12 cellular contexts compared by ENCODE assay signal in genomic region chr22:19759994-19760651, GRCh38. TPM values are rescaled to one million over a fixed set of nuclear protein-coding genes. Genes with fewer than 3 reads are reported as not detected.
DNase-seq lines count a peak whose midpoint lies in the region; ATAC-seq and TF ChIP-seq lines count a peak whose summit lies in the region.
"Had no signal": no experiment of that assay in that cellular context is flagged by ENCODE, and none has a peak within 500 bp of the region (broad histone marks: within the 10 kb centered on the region; RNA-seq: fewer than 3 reads in every experiment).

No MANE protein-coding gene starts in this region.

- H3K27me3 Mint-ChIP-seq in IgD-negative memory B cell (peaks cover 52% of the 10 kb centered on the region), osteocyte (ENCODE audit: unreplicated experiment) (peaks cover 11% of the 10 kb centered on the region)

- H3K9me3 Mint-ChIP-seq in IgD-negative memory B cell (peaks cover 0 to 3% (median 0%) of the 10 kb centered on the region in 3 donors), osteocyte (ENCODE audit: unreplicated experiment) (no peaks in the 10 kb centered on the region)

- H3K4me3 Mint-ChIP-seq in IgD-negative memory B cell: peak overlapping the region; percentile 53 to 91 (median 76)
- peak overlapping the region; percentile 88 for H3K4me3 Mint-ChIP-seq in osteocyte (ENCODE audit: unreplicated experiment)

- TF ChIP-seq CTCF in coronary artery (IDR thresholded peaks at IDR 0.05) (no peak), osteocyte (IDR thresholded peaks at IDR 0.05) (no peak)

- no peak overlapping the region for H3K27ac ChIP-seq in coronary artery
- H3K27ac ChIP-seq: 22Rv1, cardiac muscle cell, HL-60 had no signal

- H3K4me1 Mint-ChIP-seq in IgD-negative memory B cell (peaks cover 18 to 24% (median 23%) of the 10 kb centered on the region in 3 donors), osteocyte (ENCODE audit: unreplicated experiment) (peaks cover 27% of the 10 kb centered on the region)

- DNase-seq in DMS 273 (lab: John Stamatoyannopoulos, UW; ENCODE audit: unreplicated experiment) (peak; percentile 36), DMS 273 treated with DMSO at 0.1 percent for 48 hours (lab: John Stamatoyannopoulos, UW) (no peak), coronary artery (ENCODE audit: low spot score) (no peak), osteocyte (ENCODE audit: extremely low spot score, unreplicated experiment) (no peak), NCI-H226 (no peak), UCSD-AML1 (lab: John Stamatoyannopoulos, UW; ENCODE audit: unreplicated experiment) (no peak)
- DNase-seq: NCI-H510A treated with DMSO at 0.1 percent for 48 hours had no signal

- H3K36me3 Mint-ChIP-seq in IgD-negative memory B cell (no peaks in the 10 kb centered on the region), osteocyte (ENCODE audit: unreplicated experiment) (peaks cover 3% of the 10 kb centered on the region)

- no peak for ATAC-seq in GM19463 (IDR thresholded peaks at IDR 0.05; ENCODE audit: unreplicated experiment)

- H3K27ac Mint-ChIP-seq in IgD-negative memory B cell (peak overlapping the region in 2 of 3 donors; percentile 6 to 8), osteocyte (ENCODE audit: unreplicated experiment) (peak overlapping the region; percentile 89)

- H3K4me3 ChIP-seq in coronary artery: peak overlapping the region; percentile 65
- H3K4me3 ChIP-seq: cardiac muscle cell had no signal

RNA-seq across cellular contexts. Expression of gene TBX1, which starts 0.5 kb away (rescaled TPM):
- not detected for polyA plus RNA-seq in IgD-negative memory B cell
- total RNA-seq in osteocyte: 22.5 and 24.2 TPM in 2 replicates

RNA-seq across cellular contexts. Expression of gene GP1BB, which starts 36.8 kb away (rescaled TPM):
- polyA plus RNA-seq in IgD-negative memory B cell: 2.0 TPM
- 28.6 and 34.1 TPM in 2 replicates for total RNA-seq in osteocyte

RNA-seq across cellular contexts. Expression of gene SEPTIN5, which starts 45.8 kb away (rescaled TPM):
- polyA plus RNA-seq in IgD-negative memory B cell: 0.43 TPM
- 103 and 108 TPM in 2 replicates for total RNA-seq in osteocyte
